23 cellular contexts compared by ENCODE assay signal in genomic region chr13:73667756-73668155, GRCh38.
DNase-seq lines count a peak whose midpoint lies in the region; ATAC-seq and TF ChIP-seq lines count a peak whose summit lies in the region.
"Had no signal": no experiment of that assay in that cellular context is flagged by ENCODE, and none has a peak within 500 bp of the region (broad histone marks: within the 10 kb centered on the region; RNA-seq: fewer than 3 reads in every experiment).

No MANE protein-coding gene starts in this region.

- H3K4me1 Mint-ChIP-seq in MCF 10A (ENCODE audit: insufficient read depth, unreplicated experiment), result no peaks in the 10 kb centered on the region
- H3K4me1 Mint-ChIP-seq in stimulated activated effector memory CD8-positive, alpha-beta T cell treated with anti-CD3 and anti-CD28 coated beads, Interleukin-12 subunit alpha, Interleukin-12 subunit beta, amount 100 ng/mL, for 72 hours, result no peaks in the 10 kb centered on the region
- H3K4me1 Mint-ChIP-seq in activated CD8-positive, alpha-beta T cell treated with anti-CD3 and anti-CD28 coated beads for 36 hours (ENCODE audit: low read depth), result no peaks in the 10 kb centered on the region
- H3K4me1 Mint-ChIP-seq: H9 had no signal

- H3K4me3 Mint-ChIP-seq in MCF 10A (ENCODE audit: unreplicated experiment), result no peak overlapping the region
- H3K4me3 Mint-ChIP-seq in stimulated activated effector memory CD8-positive, alpha-beta T cell treated with anti-CD3 and anti-CD28 coated beads, Interleukin-12 subunit alpha, Interleukin-12 subunit beta, amount 100 ng/mL, for 72 hours, result no peak overlapping the region
- H3K4me3 Mint-ChIP-seq in activated CD8-positive, alpha-beta T cell treated with anti-CD3 and anti-CD28 coated beads for 36 hours, result no peak overlapping the region
- H3K4me3 Mint-ChIP-seq: CD4-positive, CD25-positive, alpha-beta regulatory T cell; H9 had no signal

- CTCF ChIA-PET in mammary epithelial cell (lab: Charles Lee; ENCODE audit: low non-redundant PET) (no interaction called here), MCF 10A (lab: Yijun Ruan, JAX) (interaction anchor here (0.5 to 0.6 kb wide), 2 partner anchors 87 to 117 kb away, joined by 3 to 4 read pairs; no protein-coding TSS in a partner anchor)
- CTCF ChIA-PET in activated CD8-positive, alpha-beta T cell treated with anti-CD3 and anti-CD28 coated beads for 36 hours (lab: Charles Lee), result no interaction called here

- TF ChIP-seq CTCF in mammary epithelial cell (conservative IDR thresholded peaks at IDR 0.05 in 1 of 2, IDR thresholded peaks at IDR 0.05 in 1 of 2; ENCODE audit: extremely low read depth in 1 of 2, insufficient read depth in 1 of 2, low read depth in 1 of 2, low read length in 2 of 2) (no peak), MCF 10A (IDR thresholded peaks at IDR 0.05; ENCODE audit: unreplicated experiment) (no peak), body of pancreas (IDR thresholded peaks at IDR 0.05) (no peak), osteoblast (IDR thresholded peaks at IDR 0.05; ENCODE audit: extremely low read depth, low read depth, low read length) (no peak)
- no peak for TF ChIP-seq CTCF in activated CD8-positive, alpha-beta T cell treated with anti-CD3 and anti-CD28 coated beads for 36 hours (IDR thresholded peaks at IDR 0.05)

- no peak overlapping the region for H3K9ac ChIP-seq in mammary epithelial cell (ENCODE audit: insufficient read depth, low read length)

- no peak overlapping the region for H3K27ac Mint-ChIP-seq in MCF 10A (ENCODE audit: low read depth, unreplicated experiment)
- H3K27ac Mint-ChIP-seq in stimulated activated effector memory CD8-positive, alpha-beta T cell treated with anti-CD3 and anti-CD28 coated beads, Interleukin-12 subunit alpha, Interleukin-12 subunit beta, amount 100 ng/mL, for 72 hours, result peak overlapping the region; percentile 27
- no peak overlapping the region for H3K27ac Mint-ChIP-seq in activated CD8-positive, alpha-beta T cell treated with anti-CD3 and anti-CD28 coated beads for 36 hours
- H3K27ac Mint-ChIP-seq: CD4-positive, CD25-positive, alpha-beta regulatory T cell; H9 had no signal

- H3K27ac ChIP-seq in mammary epithelial cell (ENCODE audit: insufficient read depth, low read depth, low read length) (no peak overlapping the region), body of pancreas (no peak overlapping the region), osteoblast (ENCODE audit: low read depth, low read length) (no peak overlapping the region)

- no TSS peak for BruUV-seq in mammary epithelial cell (replicated peaks; lab: Mats Ljungman, UMichigan)
- BruUV-seq in MCF 10A (replicated peaks; lab: Mats Ljungman, UMichigan), result no TSS peak

- H3K79me2 ChIP-seq in mammary epithelial cell (ENCODE audit: insufficient read depth, low read length), result no peaks in the 10 kb centered on the region
- no peaks in the 10 kb centered on the region for H3K79me2 ChIP-seq in osteoblast (ENCODE audit: insufficient read depth, low read length)

- no peaks in the 10 kb centered on the region for H3K9me3 ChIP-seq in mammary epithelial cell (replicated peaks; ENCODE audit: insufficient read depth, low read length)
- H3K9me3 ChIP-seq in body of pancreas, result no peaks in the 10 kb centered on the region
- no peaks in the 10 kb centered on the region for H3K9me3 ChIP-seq in osteoblast (ENCODE audit: low read depth, low read length)
- H3K9me3 ChIP-seq: BE2C had no signal

- 93% methylated on average over 3 of the region's 3 CpGs for WGBS in mammary epithelial cell (ENCODE audit: low coverage, missing lambda C conversion rate)
- 37 to 40% methylated on average over 3 of the region's 3 CpGs for WGBS in body of pancreas, 2 donors

- H3K27me3 ChIP-seq in mammary epithelial cell (ENCODE audit: insufficient read depth, low read length), result no peaks in the 10 kb centered on the region
- H3K27me3 ChIP-seq in body of pancreas, result no peaks in the 10 kb centered on the region
- H3K27me3 ChIP-seq in osteoblast (ENCODE audit: insufficient read depth, low read length), result no peaks in the 10 kb centered on the region

- H3K4me2 ChIP-seq in mammary epithelial cell (ENCODE audit: insufficient read depth, low read depth, low read length) (no peak overlapping the region), osteoblast (ENCODE audit: insufficient read depth, low read length) (no peak overlapping the region)

- intact Hi-C loops in mammary epithelial cell (cut with micrococcal nuclease), result no loop called here
- intact Hi-C loops in MCF 10A (cut with micrococcal nuclease), result no loop called here
- intact Hi-C loops in body of pancreas (cut with DNase I), result no loop called here
- intact Hi-C loops in left cardiac atrium (cut with DNase I), result no loop called here
- intact Hi-C loops in activated CD8-positive, alpha-beta T cell treated with anti-CD3 and anti-CD28 coated beads for 36 hours (cut with micrococcal nuclease), result no loop called here

- no peaks in the 10 kb centered on the region for H3K27me3 Mint-ChIP-seq in MCF 10A (ENCODE audit: insufficient read depth, unreplicated experiment)
- no peaks in the 10 kb centered on the region for H3K27me3 Mint-ChIP-seq in activated CD8-positive, alpha-beta T cell treated with anti-CD3 and anti-CD28 coated beads for 36 hours

- H3K36me3 ChIP-seq in mammary epithelial cell (ENCODE audit: insufficient read depth, low read length), result no peaks in the 10 kb centered on the region
- H3K36me3 ChIP-seq in body of pancreas (replicated peaks in 1 of 2; ENCODE audit: insufficient read depth in 1 of 2, low read depth in 2 of 2), result no peaks in the 10 kb centered on the region
- H3K36me3 ChIP-seq in osteoblast (ENCODE audit: insufficient read depth, low read length), result no peaks in the 10 kb centered on the region
- H3K36me3 ChIP-seq: BE2C had no signal

- no peaks in the 10 kb centered on the region for H3K36me3 Mint-ChIP-seq in MCF 10A (ENCODE audit: insufficient read depth, unreplicated experiment)
- no peaks in the 10 kb centered on the region for H3K36me3 Mint-ChIP-seq in stimulated activated effector memory CD8-positive, alpha-beta T cell treated with anti-CD3 and anti-CD28 coated beads, Interleukin-12 subunit alpha, Interleukin-12 subunit beta, amount 100 ng/mL, for 72 hours
- no peaks in the 10 kb centered on the region for H3K36me3 Mint-ChIP-seq in activated CD8-positive, alpha-beta T cell treated with anti-CD3 and anti-CD28 coated beads for 36 hours (ENCODE audit: low read depth)
- H3K36me3 Mint-ChIP-seq: CD4-positive, CD25-positive, alpha-beta regulatory T cell had no signal

- H2AFZ ChIP-seq in mammary epithelial cell (ENCODE audit: low read depth, low read length) (peak overlapping the region; percentile 21), osteoblast (ENCODE audit: low read length) (no peak overlapping the region)

- H4K20me1 ChIP-seq in mammary epithelial cell (ENCODE audit: insufficient read depth, low read length) (no peaks in the 10 kb centered on the region), osteoblast (ENCODE audit: insufficient read depth, low read length) (no peaks in the 10 kb centered on the region)

- H3K9me3 Mint-ChIP-seq in MCF 10A (ENCODE audit: unreplicated experiment), result no peaks in the 10 kb centered on the region
- no peaks in the 10 kb centered on the region for H3K9me3 Mint-ChIP-seq in stimulated activated effector memory CD8-positive, alpha-beta T cell treated with anti-CD3 and anti-CD28 coated beads, Interleukin-12 subunit alpha, Interleukin-12 subunit beta, amount 100 ng/mL, for 72 hours
- H3K9me3 Mint-ChIP-seq in activated CD8-positive, alpha-beta T cell treated with anti-CD3 and anti-CD28 coated beads for 36 hours, result no peaks in the 10 kb centered on the region
- H3K9me3 Mint-ChIP-seq: H9 had no signal

- no peak overlapping the region for H3K4me3 ChIP-seq in mammary epithelial cell (replicated peaks in 1 of 3; ENCODE audit: insufficient read depth in 1 of 3, low read depth in 2 of 3, low read length in 3 of 3)
- H3K4me3 ChIP-seq in body of pancreas, result no peak overlapping the region
- no peak overlapping the region for H3K4me3 ChIP-seq in osteoblast (ENCODE audit: insufficient read depth, low read length)

- in situ Hi-C loops in mammary epithelial cell (cut with MboI; ENCODE audit: low sequenced_read_pairs in 2 of 2), result no loop called here

- dilution Hi-C loops in mammary epithelial cell (cut with HindIII; ENCODE audit: low sequenced_read_pairs), result no loop called here

- TF ChIP-seq POLR2A in body of pancreas (IDR thresholded peaks at IDR 0.05), result no peak

- no peaks in the 10 kb centered on the region for H3K4me1 ChIP-seq in mammary epithelial cell (ENCODE audit: insufficient read depth, low read length)
- peaks cover 16% of the 10 kb centered on the region for H3K4me1 ChIP-seq in body of pancreas
- no peaks in the 10 kb centered on the region for H3K4me1 ChIP-seq in osteoblast (ENCODE audit: insufficient read depth, low read length)
- H3K4me1 ChIP-seq: BE2C had no signal

- POLR2A ChIA-PET in MCF 10A (lab: Yijun Ruan, JAX), result interaction anchor here (1.2 kb wide), 1 partner anchor 9 kb away, joined by 4 read pairs; no protein-coding TSS in a partner anchor
- POLR2A ChIA-PET in activated CD8-positive, alpha-beta T cell treated with anti-CD3 and anti-CD28 coated beads for 36 hours (lab: Charles Lee), result no interaction called here

- DNase-seq in mammary epithelial cell (no peak), MCF 10A (ENCODE audit: unreplicated experiment) (no peak), body of pancreas (peak in 3 of 4 donors; percentile 18 to 29 (median 27)), left cardiac atrium (no peak), NCI-H2227 (lab: John Stamatoyannopoulos, UW; ENCODE audit: unreplicated experiment) (no peak), osteoblast (ENCODE audit: insufficient read length, low spot score, missing footprints) (no peak)
- DNase-seq in stimulated activated effector memory CD8-positive, alpha-beta T cell treated with anti-CD3 and anti-CD28 coated beads, Interleukin-12 subunit alpha, Interleukin-12 subunit beta, amount 100 ng/mL, for 72 hours (ENCODE audit: low spot score in 2 of 2), result no peak
- no peak for DNase-seq in activated CD8-positive, alpha-beta T cell treated with anti-CD3 and anti-CD28 coated beads for 36 hours
- DNase-seq: 8988T; ACHN; BE2C; CD4-positive, CD25-positive, alpha-beta regulatory T cell; DMS153; DND-41; H9; Karpas-422; NCI-H1105 treated with DMSO at 0.1 percent for 48 hours; NCI-H2029 treated with DMSO at 0.1 percent for 48 hours; NCI-H2227 treated with DMSO at 0.1 percent for 48 hours; NCI-H526 treated with DMSO at 0.1 percent for 48 hours; RPMI8226; SHP77 treated with DMSO at 0.1 percent for 48 hours had no signal

- ATAC-seq in body of pancreas, result no peak
- peak; percentile 50 to 54 for ATAC-seq in left cardiac atrium
- no peak for ATAC-seq in stimulated activated effector memory CD8-positive, alpha-beta T cell treated with anti-CD3 and anti-CD28 coated beads, Interleukin-12 subunit alpha, Interleukin-12 subunit beta, amount 100 ng/mL, for 72 hours
- ATAC-seq in activated CD8-positive, alpha-beta T cell treated with anti-CD3 and anti-CD28 coated beads for 36 hours, result no peak
- ATAC-seq: HepG2 had no signal

Comparison
In these comparisons a context has a peak if more than half of its experiments do, and no peak if none do; other contexts are left out.
1. DNase-seq: peak in body of pancreas (3 of 4); none in mammary epithelial cell (single experiment), MCF 10A (single experiment), left cardiac atrium (single experiment), stimulated activated effector memory CD8-positive, alpha-beta T cell treated with anti-CD3 and anti-CD28 coated beads, Interleukin-12 subunit alpha, Interleukin-12 subunit beta, amount 100 ng/mL, for 72 hours (0 of 2), NCI-H2227 (single experiment), osteoblast (single experiment) and activated CD8-positive, alpha-beta T cell treated with anti-CD3 and anti-CD28 coated beads for 36 hours (single experiment).
2. ATAC-seq: peak in left cardiac atrium (2 of 2); none in body of pancreas (single experiment), stimulated activated effector memory CD8-positive, alpha-beta T cell treated with anti-CD3 and anti-CD28 coated beads, Interleukin-12 subunit alpha, Interleukin-12 subunit beta, amount 100 ng/mL, for 72 hours (single experiment) and activated CD8-positive, alpha-beta T cell treated with anti-CD3 and anti-CD28 coated beads for 36 hours (single experiment).